ENCODE assay signal across 1 cellular context in the genomic region with DNA sequence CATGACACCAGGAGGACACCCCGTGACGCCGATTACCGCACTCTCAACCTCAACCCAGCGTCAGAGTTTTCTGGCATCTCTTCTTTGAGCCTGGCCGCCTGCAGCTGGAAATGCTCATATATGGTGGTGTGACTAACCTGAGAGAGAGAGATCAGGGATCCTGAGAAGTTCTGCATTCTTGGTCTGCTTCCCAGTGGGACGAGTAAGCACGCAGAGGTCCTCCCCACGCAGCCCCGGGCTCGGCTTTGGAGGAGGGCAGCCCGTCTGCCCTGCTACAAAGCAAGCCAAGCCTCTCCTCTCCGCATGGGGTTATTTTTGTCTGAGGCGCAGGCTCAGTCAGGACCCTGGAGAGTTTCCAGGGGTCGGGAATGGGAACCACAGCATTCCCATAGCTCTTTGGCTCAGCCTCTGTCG.
TF ChIP-seq lines count a peak whose summit lies in the region.

No MANE protein-coding gene starts in this region.

TF ChIP-seq in SK-N-SH, 30 proteins besides CTCF, POLR2A, EP300 and RAD21 (continued from another document):
- TF ChIP-seq MEF2A (IDR thresholded peaks at IDR 0.05; ENCODE audit: borderline replicate concordance, low read depth) (peak; percentile 70; the same call in 1 of the 2 replicates), POLR2AphosphoS5 (IDR thresholded peaks at IDR 0.05; ENCODE audit: low read depth, low read length) (peak; percentile 37; the same call in 1 of the 2 replicates), GATA2 (CRISPR knock-in tag; IDR thresholded peaks at IDR 0.05) (no peak), SIN3A (IDR thresholded peaks at IDR 0.05; ENCODE audit: borderline replicate concordance, low read depth, low read length) (peak; percentile 77), RFX5 (IDR thresholded peaks at IDR 0.05; ENCODE audit: low read length) (no peak), FOSL2 (IDR thresholded peaks at IDR 0.05; ENCODE audit: borderline replicate concordance, low read depth) (peak; percentile 73)
